8 cellular contexts compared by ENCODE assay signal in the genomic region with DNA sequence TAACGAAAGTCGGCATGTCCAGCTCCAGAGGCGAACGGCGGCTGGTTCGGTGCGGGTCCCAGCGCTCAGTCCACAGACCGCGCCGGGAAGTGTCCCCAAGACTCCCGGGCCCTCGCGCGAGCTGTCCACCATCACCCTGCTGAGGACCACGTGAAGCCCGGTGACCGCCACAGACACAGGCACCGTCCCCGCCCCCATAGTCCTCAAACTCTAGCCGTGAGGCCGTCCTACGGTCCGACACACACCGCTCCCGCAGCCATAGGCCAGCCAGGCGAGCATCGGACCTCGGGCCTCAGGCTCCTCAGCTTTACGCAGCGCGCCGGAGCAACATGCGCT. TPM values are rescaled to one million over a fixed set of nuclear protein-coding genes. Genes with fewer than 3 reads are reported as not detected.
DNase-seq lines count a peak whose midpoint lies in the region; ATAC-seq, FAIRE-seq and TF ChIP-seq lines count a peak whose summit lies in the region.

No MANE protein-coding gene starts in this region.

- H2AFZ ChIP-seq in OCI-LY3 (ENCODE audit: low read depth, low read length) = peak overlapping the region; percentile 68

- H3K27me3 Mint-ChIP-seq in memory B cell = no peaks in the 10 kb centered on the region

- peak overlapping the region; percentile 96 for H3K27ac Mint-ChIP-seq in memory B cell

- no peak for TF ChIP-seq CTCF in OCI-LY3 (IDR thresholded peaks at IDR 0.05; ENCODE audit: low read depth, low read length)
- TF ChIP-seq CTCF in colonic mucosa (IDR thresholded peaks at IDR 0.05) = no peak
- TF ChIP-seq CTCF in upper lobe of right lung (IDR thresholded peaks at IDR 0.05) = no peak

- intact Hi-C loops in colonic mucosa (cut with DNase I) = loop anchor here (10.0 kb wide), 1 partner anchor 45 kb away; no protein-coding TSS in a partner anchor
- intact Hi-C loops in upper lobe of right lung (cut with DNase I) = no loop called here

- H3K9me3 ChIP-seq in OCI-LY3 (ENCODE audit: insufficient read depth, low read length) = no peaks in the 10 kb centered on the region
- no peaks in the 10 kb centered on the region for H3K9me3 ChIP-seq in colonic mucosa
- H3K9me3 ChIP-seq in upper lobe of right lung = no peaks in the 10 kb centered on the region

- peaks cover 13% of the 10 kb centered on the region for H3K36me3 ChIP-seq in OCI-LY3 (replicated peaks; ENCODE audit: low read depth, low read length)
- H3K36me3 ChIP-seq in colonic mucosa = peaks cover 9% of the 10 kb centered on the region
- peaks cover 35% of the 10 kb centered on the region for H3K36me3 ChIP-seq in upper lobe of right lung

- H3K9me3 Mint-ChIP-seq in memory B cell = no peaks in the 10 kb centered on the region

- H3K4me3 Mint-ChIP-seq in memory B cell = peak overlapping the region; percentile 93

- no peaks in the 10 kb centered on the region for H4K20me1 ChIP-seq in OCI-LY3 (ENCODE audit: insufficient read depth, low read length)

- no peaks in the 10 kb centered on the region for H3K27me3 ChIP-seq in OCI-LY3 (ENCODE audit: low read depth, low read length)
- H3K27me3 ChIP-seq in colonic mucosa = no peaks in the 10 kb centered on the region
- H3K27me3 ChIP-seq in upper lobe of right lung = no peaks in the 10 kb centered on the region

- H3K4me1 ChIP-seq in OCI-LY3 (ENCODE audit: low read length) (peaks cover 4% of the 10 kb centered on the region), colonic mucosa (peaks cover 6% of the 10 kb centered on the region), upper lobe of right lung (peaks cover 8% of the 10 kb centered on the region)

- peak overlapping the region; percentile 86 for H3K27ac ChIP-seq in OCI-LY3 (ENCODE audit: low read length)
- peak overlapping the region; percentile 91 for H3K27ac ChIP-seq in colonic mucosa
- peak overlapping the region; percentile 98 for H3K27ac ChIP-seq in upper lobe of right lung

- H3K36me3 Mint-ChIP-seq in memory B cell = peaks cover 17% of the 10 kb centered on the region

- peak; percentile 34 for ATAC-seq in HG02870 (IDR thresholded peaks at IDR 0.05; ENCODE audit: unreplicated experiment)
- ATAC-seq in memory B cell (ENCODE audit: low read depth) = peak; percentile 20
- ATAC-seq in upper lobe of right lung = peak; percentile 74

- H3K4me1 Mint-ChIP-seq in memory B cell = peaks cover 4% of the 10 kb centered on the region

- peak; percentile 31 for FAIRE-seq in GM18507 (lab: Jason Lieb, UNC)

- peak overlapping the region; percentile 66 for H3K9ac ChIP-seq in OCI-LY3 (ENCODE audit: low read length)
- peak overlapping the region; percentile 66 to 74 for H3K9ac ChIP-seq in colonic mucosa (ENCODE audit: low read depth in 2 of 2, low read length in 2 of 2)

- DNase-seq in 8988T = peak; percentile 28
- DNase-seq in GM18507 (ENCODE audit: extremely low spot score, insufficient read length, low read depth) = no peak
- DNase-seq in colonic mucosa = peak; percentile 58
- no peak for DNase-seq in memory B cell (ENCODE audit: low spot score in 2 of 2)
- peak; percentile 82 for DNase-seq in upper lobe of right lung
- no peak for DNase-seq in medulla oblongata (ENCODE audit: extremely low spot score)

- peaks cover 14% of the 10 kb centered on the region for H3K79me2 ChIP-seq in OCI-LY3 (ENCODE audit: low read length)

- H3K4me3 ChIP-seq in OCI-LY3 (ENCODE audit: low read length) (peak overlapping the region; percentile 99), colonic mucosa (peak overlapping the region; percentile 65), upper lobe of right lung (peak overlapping the region; percentile 70)

- peak overlapping the region; percentile 61 for H3K4me2 ChIP-seq in OCI-LY3 (ENCODE audit: low read length)

RNA-seq across cellular contexts. Expression of gene SETD4, which starts 0.5 kb away (rescaled TPM):
- total RNA-seq in colonic mucosa = 10 to 100 TPM; 14.7 to 22.7 TPM
- total RNA-seq in upper lobe of right lung = 19.0 TPM

RNA-seq across cellular contexts. Expression of gene CBR1, which starts 10.0 kb away (rescaled TPM):
- total RNA-seq in colonic mucosa (100 to 1,000 TPM in 1 of 2 donors, 10 to 100 TPM in 1; 81.6 to 131 TPM), upper lobe of right lung (71.2 TPM)

Comparison
In these comparisons a context has a peak if more than half of its experiments do, and no peak if none do; other contexts are left out.
1. DNase-seq: peak in 8988T (single experiment), colonic mucosa (single experiment) and upper lobe of right lung (single experiment); none in GM18507 (single experiment), memory B cell (0 of 2) and medulla oblongata (single experiment).
2. ATAC-seq: peak in every context shown above with its lines; median percentile 74 in upper lobe of right lung; 34 in HG02870; 20 in memory B cell.
3. Peak in every context shown above with its lines, with median percentiles within 50 percentile points of each other: H3K27ac ChIP-seq and H3K4me3 ChIP-seq.